In genomic region chrX:1481636-1482529, GRCh38 we compare ENCODE assay signal across 8 cellular contexts. TPM values are rescaled to one million over a fixed set of nuclear protein-coding genes. Genes with fewer than 3 reads are reported as not detected.
DNase-seq lines count a peak whose midpoint lies in the region; ATAC-seq and TF ChIP-seq lines count a peak whose summit lies in the region.

No MANE protein-coding gene starts in this region.

- no peaks in the 10 kb centered on the region for H3K9me3 ChIP-seq in mononuclear cell (ENCODE audit: low read depth, low read length)

- H3K27me3 ChIP-seq in mononuclear cell (ENCODE audit: insufficient read depth, low read length) = no peaks in the 10 kb centered on the region

- DNase-seq in A172 (ENCODE audit: low spot score) (peak; percentile 83), GM19240 (ENCODE audit: insufficient read length, low spot score) (no peak)
- DNase-seq in activated CD4-positive, alpha-beta T cell treated with anti-CD3 and anti-CD28 coated beads for 48 hours = peak; percentile 82
- peak; percentile 68 to 82 (median 68) for DNase-seq in effector memory CD8-positive, alpha-beta T cell
- DNase-seq in stimulated activated CD8-positive, alpha-beta memory T cell treated with anti-CD3 and anti-CD28 coated beads, Interleukin-7, amount 100 ng/mL, for 48 hours (ENCODE audit: extremely low read depth in 1 of 2, low read depth in 1 of 2) = peak; percentile 45 to 76

- H3K4me1 Mint-ChIP-seq in effector memory CD8-positive, alpha-beta T cell (ENCODE audit: low read depth in 2 of 2) = peaks cover 55 to 72% of the 10 kb centered on the region in 2 donors

- peaks cover 79% of the 10 kb centered on the region for H3K36me3 Mint-ChIP-seq in effector memory CD8-positive, alpha-beta T cell (ENCODE audit: insufficient read depth)

- TF ChIP-seq POLR2A in GM19099 (IDR thresholded peaks at IDR 0.05; ENCODE audit: extremely low read depth, insufficient read length, low read depth) = peak; percentile 67

- H3K4me3 ChIP-seq in mononuclear cell (ENCODE audit: low read length) = peak overlapping the region; percentile 27

- peaks cover 0 to 7% of the 10 kb centered on the region in 2 donors for H3K9me3 Mint-ChIP-seq in effector memory CD8-positive, alpha-beta T cell

- peak overlapping the region; percentile 96 to 98 for H3K27ac Mint-ChIP-seq in effector memory CD8-positive, alpha-beta T cell

- peaks cover 76% of the 10 kb centered on the region for H3K4me1 ChIP-seq in mononuclear cell (ENCODE audit: insufficient read depth, low read length)

- H3K27me3 Mint-ChIP-seq in effector memory CD8-positive, alpha-beta T cell = no peaks in the 10 kb centered on the region

- ATAC-seq in HG03439 (IDR thresholded peaks at IDR 0.05; ENCODE audit: unreplicated experiment) = peak; percentile 43
- ATAC-seq in effector memory CD8-positive, alpha-beta T cell (replicated peaks) = peak; percentile 80

- peak overlapping the region; percentile 80 to 83 for H3K4me3 Mint-ChIP-seq in effector memory CD8-positive, alpha-beta T cell

RNA-seq across cellular contexts. Expression of gene ASMTL, which starts 29.2 kb away (rescaled TPM):
- total RNA-seq in A172 (2014; rRNA removed; shearing (Covaris generic)) = 3.3 and 4.2 TPM in 2 replicates
- 12.7 TPM for total RNA-seq in mononuclear cell

RNA-seq across cellular contexts. Expression of gene P2RY8, which starts 55.1 kb away (rescaled TPM):
- total RNA-seq in A172 (2014; rRNA removed; shearing (Covaris generic)) = not detected in 2 replicates
- 75.1 TPM for total RNA-seq in mononuclear cell

Comparison
In these comparisons a context has a peak if more than half of its experiments do, and no peak if none do; other contexts are left out.
1. RNA of gene P2RY8, which starts 55.1 kb away (total RNA-seq): 75.1 TPM in mononuclear cell (single experiment); not detected in A172; every median in the first group is over 10 times any median in the second.